Comparison of ENCODE assay signal across 1 cellular context in the genomic region with DNA sequence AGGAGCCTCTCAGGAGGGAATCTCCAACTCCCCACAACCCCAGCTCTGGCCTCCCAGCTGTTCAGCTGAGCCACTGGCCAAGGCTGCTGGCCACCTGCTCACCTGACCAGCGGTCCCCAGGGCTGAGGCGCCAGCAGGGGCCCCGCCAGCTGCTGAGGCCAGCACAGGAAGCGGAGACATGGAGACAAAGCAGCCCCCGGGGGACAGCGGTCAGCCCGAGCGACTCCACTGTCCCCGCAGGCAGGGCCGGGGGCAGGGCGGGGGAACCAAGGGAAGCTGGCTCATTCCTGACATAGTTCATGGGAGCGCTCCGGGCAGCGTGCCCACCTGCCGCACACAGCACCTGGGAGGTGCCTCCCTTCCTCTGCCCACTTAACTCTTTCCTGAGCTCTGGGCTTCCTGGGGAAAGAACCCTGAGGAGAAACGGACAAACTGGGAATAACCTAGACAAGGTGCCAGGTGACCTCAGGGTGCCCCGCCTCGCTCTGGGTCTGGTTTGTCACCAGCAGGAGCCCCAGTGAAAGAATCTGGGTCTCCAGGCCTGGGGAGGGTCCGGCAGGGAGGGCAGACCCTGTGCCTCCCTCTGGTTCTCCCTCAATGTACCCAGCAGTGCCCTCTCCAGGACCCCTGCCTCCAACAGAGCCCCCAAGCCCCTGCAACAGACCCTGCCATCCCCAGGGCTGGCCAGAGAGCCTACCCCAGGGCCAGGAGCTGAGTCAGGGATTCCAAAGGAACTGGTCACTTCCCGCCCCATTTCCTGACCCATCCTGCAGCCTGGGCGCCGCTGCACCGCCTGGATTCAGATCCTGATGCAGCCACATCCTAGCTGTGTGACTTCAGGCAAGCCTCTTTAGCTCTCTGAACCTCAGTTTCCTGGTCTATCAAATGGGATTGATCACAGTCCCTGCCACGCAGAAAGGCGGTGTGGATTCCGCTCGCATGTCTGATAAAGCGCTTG.
A peak's percentile ranks its signal among the peaks of the same experiment; 100 is the strongest.
TF ChIP-seq lines count a peak whose summit lies in the region.

No MANE protein-coding gene starts in this region.

TF ChIP-seq in HepG2, 621 proteins besides CTCF, POLR2A, EP300 and RAD21 (continued from another document and continues in another):
- TF ChIP-seq, protein P1, sequence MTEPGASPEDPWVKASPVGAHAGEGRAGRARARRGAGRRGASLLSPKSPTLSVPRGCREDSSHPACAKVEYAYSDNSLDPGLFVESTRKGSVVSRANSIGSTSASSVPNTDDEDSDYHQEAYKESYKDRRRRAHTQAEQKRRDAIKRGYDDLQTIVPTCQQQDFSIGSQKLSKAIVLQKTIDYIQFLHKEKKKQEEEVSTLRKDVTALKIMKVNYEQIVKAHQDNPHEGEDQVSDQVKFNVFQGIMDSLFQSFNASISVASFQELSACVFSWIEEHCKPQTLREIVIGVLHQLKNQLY (CRISPR knock-in tag; IDR thresholded peaks at IDR 0.05) = no peak
- TF ChIP-seq ZNF446 (CRISPR knock-in tag; IDR thresholded peaks at IDR 0.05) (no peak), PLRG1 (conservative IDR thresholded peaks at IDR 0.05) (no peak), FOSL2 (CRISPR knock-in tag; IDR thresholded peaks at IDR 0.05) (peak; percentile 79), ISX (CRISPR knock-in tag; conservative IDR thresholded peaks at IDR 0.05) (no peak), CCAR2 (optimal IDR thresholded peaks at IDR 0.05; ENCODE audit: low read depth, low read length) (no peak), ZNF235 (CRISPR knock-in tag; IDR thresholded peaks at IDR 0.05; ENCODE audit: borderline replicate concordance) (no peak), ZSCAN22 (CRISPR knock-in tag; IDR thresholded peaks at IDR 0.05) (no peak), ZNF781 (CRISPR knock-in tag; IDR thresholded peaks at IDR 0.05; ENCODE audit: borderline replicate concordance, not compliant biosample characterization) (no peak), HOXA3 (CRISPR knock-in tag; IDR thresholded peaks at IDR 0.05) (0 out of 2 replicates have a peak, but pooled peaks have one; percentile 9), ZNF549 (CRISPR knock-in tag; IDR thresholded peaks at IDR 0.05) (no peak), GABPB1 (CRISPR knock-in tag; IDR thresholded peaks at IDR 0.05) (peak; percentile 69), IRX3 (CRISPR knock-in tag; IDR thresholded peaks at IDR 0.05; ENCODE audit: borderline replicate concordance, low read depth) (no peak), NFATC3 (CRISPR knock-in tag; IDR thresholded peaks at IDR 0.05) (no peak), ZNF138 (CRISPR knock-in tag; IDR thresholded peaks at IDR 0.05; ENCODE audit: low read depth) (no peak), ZBTB7B (CRISPR knock-in tag; IDR thresholded peaks at IDR 0.05) (peak; percentile 83), TEAD3 (CRISPR knock-in tag; optimal IDR thresholded peaks at IDR 0.05; ENCODE audit: borderline replicate concordance) (peak; percentile 94), ZNF160 (CRISPR knock-in tag; IDR thresholded peaks at IDR 0.05) (no peak), HMG20B (CRISPR knock-in tag; conservative IDR thresholded peaks at IDR 0.05) (no peak), WIZ (CRISPR knock-in tag; IDR thresholded peaks at IDR 0.05) (no peak), ZNF256 (CRISPR knock-in tag; conservative IDR thresholded peaks at IDR 0.05) (no peak), BCL6 (CRISPR knock-in tag; IDR thresholded peaks at IDR 0.05) (0 out of 2 replicates have a peak, but pooled peaks have one; percentile 19), NFIC (IDR thresholded peaks at IDR 0.05; ENCODE audit: low read length) (no peak), TCF7 (IDR thresholded peaks at IDR 0.05; ENCODE audit: low read depth) (0 out of 2 replicates have a peak, but pooled peaks have one; percentile 12), ARID2 (CRISPR knock-in tag; IDR thresholded peaks at IDR 0.05; ENCODE audit: borderline replicate concordance) (no peak), ZNF7 (CRISPR knock-in tag; IDR thresholded peaks at IDR 0.05) (no peak; the same call in 1 of the 2 replicates), BORCS8-MEF2B (CRISPR knock-in tag; IDR thresholded peaks at IDR 0.05) (peak; percentile 13; the same call in 1 of the 2 replicates), MTA1 (CRISPR knock-in tag; IDR thresholded peaks at IDR 0.05; ENCODE audit: borderline replicate concordance) (peak; percentile 81; the same call in 1 of the 2 replicates), TEAD2 (CRISPR knock-in tag; IDR thresholded peaks at IDR 0.05) (no peak), ESRRA (CRISPR knock-in tag; IDR thresholded peaks at IDR 0.05; ENCODE audit: low read depth) (0 out of 2 replicates have a peak, but pooled peaks have one; percentile 13), SOX13 (IDR thresholded peaks at IDR 0.05) (no peak), SOX13 (CRISPR knock-in tag; conservative IDR thresholded peaks at IDR 0.05 in 1 of 2, IDR thresholded peaks at IDR 0.05 in 1 of 2) (peak in 1 of 2 experiments; percentile 72; a peak in 2 of 4 replicates), FOXP1 (IDR thresholded peaks at IDR 0.05) (no peak), FOXP1 (CRISPR knock-in tag; IDR thresholded peaks at IDR 0.05) (peak; percentile 15; the same call in 1 of the 2 replicates), ZBTB38 (CRISPR knock-in tag; IDR thresholded peaks at IDR 0.05) (peak; percentile 92), ZNF703 (CRISPR knock-in tag; IDR thresholded peaks at IDR 0.05; ENCODE audit: borderline replicate concordance) (no peak), SALL2 (CRISPR knock-in tag; IDR thresholded peaks at IDR 0.05) (peak; percentile 16; the same call in 1 of the 2 replicates), ERF (CRISPR knock-in tag; IDR thresholded peaks at IDR 0.05) (no peak; the same call in 1 of the 2 replicates), MED1 (CRISPR knock-in tag; IDR thresholded peaks at IDR 0.05) (peak; percentile 79), LCORL (IDR thresholded peaks at IDR 0.05) (no peak), LCORL (CRISPR knock-in tag; IDR thresholded peaks at IDR 0.05) (peak; percentile 60; the same call in 1 of the 2 replicates)
- TF ChIP-seq, protein P2, sequence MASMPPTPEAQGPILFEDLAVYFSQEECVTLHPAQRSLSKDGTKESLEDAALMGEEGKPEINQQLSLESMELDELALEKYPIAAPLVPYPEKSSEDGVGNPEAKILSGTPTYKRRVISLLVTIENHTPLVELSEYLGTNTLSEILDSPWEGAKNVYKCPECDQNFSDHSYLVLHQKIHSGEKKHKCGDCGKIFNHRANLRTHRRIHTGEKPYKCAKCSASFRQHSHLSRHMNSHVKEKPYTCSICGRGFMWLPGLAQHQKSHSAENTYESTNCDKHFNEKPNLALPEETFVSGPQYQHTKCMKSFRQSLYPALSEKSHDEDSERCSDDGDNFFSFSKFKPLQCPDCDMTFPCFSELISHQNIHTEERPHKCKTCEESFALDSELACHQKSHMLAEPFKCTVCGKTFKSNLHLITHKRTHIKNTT (CRISPR knock-in tag; IDR thresholded peaks at IDR 0.05) = no peak
- TF ChIP-seq, protein P3, sequence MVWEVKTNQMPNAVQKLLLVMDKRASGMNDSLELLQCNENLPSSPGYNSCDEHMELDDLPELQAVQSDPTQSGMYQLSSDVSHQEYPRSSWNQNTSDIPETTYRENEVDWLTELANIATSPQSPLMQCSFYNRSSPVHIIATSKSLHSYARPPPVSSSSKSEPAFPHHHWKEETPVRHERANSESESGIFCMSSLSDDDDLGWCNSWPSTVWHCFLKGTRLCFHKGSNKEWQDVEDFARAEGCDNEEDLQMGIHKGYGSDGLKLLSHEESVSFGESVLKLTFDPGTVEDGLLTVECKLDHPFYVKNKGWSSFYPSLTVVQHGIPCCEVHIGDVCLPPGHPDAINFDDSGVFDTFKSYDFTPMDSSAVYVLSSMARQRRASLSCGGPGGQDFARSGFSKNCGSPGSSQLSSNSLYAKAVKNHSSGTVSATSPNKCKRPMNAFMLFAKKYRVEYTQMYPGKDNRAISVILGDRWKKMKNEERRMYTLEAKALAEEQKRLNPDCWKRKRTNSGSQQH (CRISPR knock-in tag; IDR thresholded peaks at IDR 0.05; ENCODE audit: low read depth) = no peak
- TF ChIP-seq, protein P4, sequence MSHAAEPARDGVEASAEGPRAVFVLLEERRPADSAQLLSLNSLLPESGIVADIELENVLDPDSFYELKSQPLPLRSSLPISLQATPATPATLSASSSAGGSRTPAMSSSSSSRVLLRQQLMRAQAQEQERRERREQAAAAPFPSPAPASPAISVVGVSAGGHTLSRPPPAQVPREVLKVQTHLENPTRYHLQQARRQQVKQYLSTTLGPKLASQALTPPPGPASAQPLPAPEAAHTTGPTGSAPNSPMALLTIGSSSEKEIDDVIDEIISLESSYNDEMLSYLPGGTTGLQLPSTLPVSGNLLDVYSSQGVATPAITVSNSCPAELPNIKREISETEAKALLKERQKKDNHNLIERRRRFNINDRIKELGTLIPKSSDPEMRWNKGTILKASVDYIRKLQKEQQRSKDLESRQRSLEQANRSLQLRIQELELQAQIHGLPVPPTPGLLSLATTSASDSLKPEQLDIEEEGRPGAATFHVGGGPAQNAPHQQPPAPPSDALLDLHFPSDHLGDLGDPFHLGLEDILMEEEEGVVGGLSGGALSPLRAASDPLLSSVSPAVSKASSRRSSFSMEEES (CRISPR knock-in tag; IDR thresholded peaks at IDR 0.05) = peak; percentile 65; the same call in 1 of the 2 replicates
- TF ChIP-seq, protein P5, sequence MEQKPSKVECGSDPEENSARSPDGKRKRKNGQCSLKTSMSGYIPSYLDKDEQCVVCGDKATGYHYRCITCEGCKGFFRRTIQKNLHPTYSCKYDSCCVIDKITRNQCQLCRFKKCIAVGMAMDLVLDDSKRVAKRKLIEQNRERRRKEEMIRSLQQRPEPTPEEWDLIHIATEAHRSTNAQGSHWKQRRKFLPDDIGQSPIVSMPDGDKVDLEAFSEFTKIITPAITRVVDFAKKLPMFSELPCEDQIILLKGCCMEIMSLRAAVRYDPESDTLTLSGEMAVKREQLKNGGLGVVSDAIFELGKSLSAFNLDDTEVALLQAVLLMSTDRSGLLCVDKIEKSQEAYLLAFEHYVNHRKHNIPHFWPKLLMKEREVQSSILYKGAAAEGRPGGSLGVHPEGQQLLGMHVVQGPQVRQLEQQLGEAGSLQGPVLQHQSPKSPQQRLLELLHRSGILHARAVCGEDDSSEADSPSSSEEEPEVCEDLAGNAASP (CRISPR knock-in tag; IDR thresholded peaks at IDR 0.05; ENCODE audit: borderline replicate concordance) = no peak; the same call in 1 of the 2 replicates
- TF ChIP-seq, protein P6, sequence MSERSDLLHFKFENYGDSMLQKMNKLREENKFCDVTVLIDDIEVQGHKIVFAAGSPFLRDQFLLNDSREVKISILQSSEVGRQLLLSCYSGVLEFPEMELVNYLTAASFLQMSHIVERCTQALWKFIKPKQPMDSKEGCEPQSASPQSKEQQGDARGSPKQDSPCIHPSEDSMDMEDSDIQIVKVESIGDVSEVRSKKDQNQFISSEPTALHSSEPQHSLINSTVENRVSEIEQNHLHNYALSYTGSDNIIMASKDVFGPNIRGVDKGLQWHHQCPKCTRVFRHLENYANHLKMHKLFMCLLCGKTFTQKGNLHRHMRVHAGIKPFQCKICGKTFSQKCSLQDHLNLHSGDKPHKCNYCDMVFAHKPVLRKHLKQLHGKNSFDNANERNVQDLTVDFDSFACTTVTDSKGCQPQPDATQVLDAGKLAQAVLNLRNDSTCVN (CRISPR knock-in tag; IDR thresholded peaks at IDR 0.05; ENCODE audit: borderline replicate concordance) = no peak
- TF ChIP-seq, protein P7, sequence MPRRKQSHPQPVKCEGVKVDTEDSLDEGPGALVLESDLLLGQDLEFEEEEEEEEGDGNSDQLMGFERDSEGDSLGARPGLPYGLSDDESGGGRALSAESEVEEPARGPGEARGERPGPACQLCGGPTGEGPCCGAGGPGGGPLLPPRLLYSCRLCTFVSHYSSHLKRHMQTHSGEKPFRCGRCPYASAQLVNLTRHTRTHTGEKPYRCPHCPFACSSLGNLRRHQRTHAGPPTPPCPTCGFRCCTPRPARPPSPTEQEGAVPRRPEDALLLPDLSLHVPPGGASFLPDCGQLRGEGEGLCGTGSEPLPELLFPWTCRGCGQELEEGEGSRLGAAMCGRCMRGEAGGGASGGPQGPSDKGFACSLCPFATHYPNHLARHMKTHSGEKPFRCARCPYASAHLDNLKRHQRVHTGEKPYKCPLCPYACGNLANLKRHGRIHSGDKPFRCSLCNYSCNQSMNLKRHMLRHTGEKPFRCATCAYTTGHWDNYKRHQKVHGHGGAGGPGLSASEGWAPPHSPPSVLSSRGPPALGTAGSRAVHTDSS (CRISPR knock-in tag; conservative IDR thresholded peaks at IDR 0.05) = no peak
- TF ChIP-seq, protein P8, sequence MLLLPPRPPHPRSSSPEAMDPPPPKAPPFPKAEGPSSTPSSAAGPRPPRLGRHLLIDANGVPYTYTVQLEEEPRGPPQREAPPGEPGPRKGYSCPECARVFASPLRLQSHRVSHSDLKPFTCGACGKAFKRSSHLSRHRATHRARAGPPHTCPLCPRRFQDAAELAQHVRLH (CRISPR knock-in tag; IDR thresholded peaks at IDR 0.05; ENCODE audit: borderline replicate concordance, low read depth) = peak; percentile 61; the same call in 1 of the 2 replicates
- TF ChIP-seq, protein P9, sequence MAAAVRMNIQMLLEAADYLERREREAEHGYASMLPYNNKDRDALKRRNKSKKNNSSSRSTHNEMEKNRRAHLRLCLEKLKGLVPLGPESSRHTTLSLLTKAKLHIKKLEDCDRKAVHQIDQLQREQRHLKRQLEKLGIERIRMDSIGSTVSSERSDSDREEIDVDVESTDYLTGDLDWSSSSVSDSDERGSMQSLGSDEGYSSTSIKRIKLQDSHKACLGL (CRISPR knock-in tag; IDR thresholded peaks at IDR 0.05) = no peak
- TF ChIP-seq, protein P10, sequence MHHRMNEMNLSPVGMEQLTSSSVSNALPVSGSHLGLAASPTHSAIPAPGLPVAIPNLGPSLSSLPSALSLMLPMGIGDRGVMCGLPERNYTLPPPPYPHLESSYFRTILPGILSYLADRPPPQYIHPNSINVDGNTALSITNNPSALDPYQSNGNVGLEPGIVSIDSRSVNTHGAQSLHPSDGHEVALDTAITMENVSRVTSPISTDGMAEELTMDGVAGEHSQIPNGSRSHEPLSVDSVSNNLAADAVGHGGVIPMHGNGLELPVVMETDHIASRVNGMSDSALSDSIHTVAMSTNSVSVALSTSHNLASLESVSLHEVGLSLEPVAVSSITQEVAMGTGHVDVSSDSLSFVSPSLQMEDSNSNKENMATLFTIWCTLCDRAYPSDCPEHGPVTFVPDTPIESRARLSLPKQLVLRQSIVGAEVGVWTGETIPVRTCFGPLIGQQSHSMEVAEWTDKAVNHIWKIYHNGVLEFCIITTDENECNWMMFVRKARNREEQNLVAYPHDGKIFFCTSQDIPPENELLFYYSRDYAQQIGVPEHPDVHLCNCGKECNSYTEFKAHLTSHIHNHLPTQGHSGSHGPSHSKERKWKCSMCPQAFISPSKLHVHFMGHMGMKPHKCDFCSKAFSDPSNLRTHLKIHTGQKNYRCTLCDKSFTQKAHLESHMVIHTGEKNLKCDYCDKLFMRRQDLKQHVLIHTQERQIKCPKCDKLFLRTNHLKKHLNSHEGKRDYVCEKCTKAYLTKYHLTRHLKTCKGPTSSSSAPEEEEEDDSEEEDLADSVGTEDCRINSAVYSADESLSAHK (CRISPR knock-in tag; IDR thresholded peaks at IDR 0.05; ENCODE audit: borderline replicate concordance) = no peak
- TF ChIP-seq, protein P11, sequence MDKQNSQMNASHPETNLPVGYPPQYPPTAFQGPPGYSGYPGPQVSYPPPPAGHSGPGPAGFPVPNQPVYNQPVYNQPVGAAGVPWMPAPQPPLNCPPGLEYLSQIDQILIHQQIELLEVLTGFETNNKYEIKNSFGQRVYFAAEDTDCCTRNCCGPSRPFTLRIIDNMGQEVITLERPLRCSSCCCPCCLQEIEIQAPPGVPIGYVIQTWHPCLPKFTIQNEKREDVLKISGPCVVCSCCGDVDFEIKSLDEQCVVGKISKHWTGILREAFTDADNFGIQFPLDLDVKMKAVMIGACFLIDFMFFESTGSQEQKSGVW (CRISPR knock-in tag; IDR thresholded peaks at IDR 0.05; ENCODE audit: borderline replicate concordance) = no peak
- TF ChIP-seq, protein P12, sequence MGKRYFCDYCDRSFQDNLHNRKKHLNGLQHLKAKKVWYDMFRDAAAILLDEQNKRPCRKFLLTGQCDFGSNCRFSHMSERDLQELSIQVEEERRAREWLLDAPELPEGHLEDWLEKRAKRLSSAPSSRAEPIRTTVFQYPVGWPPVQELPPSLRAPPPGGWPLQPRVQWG (CRISPR knock-in tag; IDR thresholded peaks at IDR 0.05; ENCODE audit: borderline replicate concordance, low read depth) = no peak
